Comparison of ENCODE assay signal across 8 cellular contexts in genomic region chr16:89193021-89193575, GRCh38. TPM values are rescaled to one million over a fixed set of nuclear protein-coding genes. Genes with fewer than 3 reads are reported as not detected.
DNase-seq lines count a peak whose midpoint lies in the region; ATAC-seq and TF ChIP-seq lines count a peak whose summit lies in the region.

No MANE protein-coding gene starts in this region.

- no peak for TF ChIP-seq CTCF in AG09309 (IDR thresholded peaks at IDR 0.05; ENCODE audit: control insufficient read depth, insufficient read depth, low read depth, low read length, missing control alignments)
- TF ChIP-seq CTCF in fibroblast of pulmonary artery (IDR thresholded peaks at IDR 0.05; ENCODE audit: low read length, missing control alignments) = no peak
- TF ChIP-seq CTCF in vagina (IDR thresholded peaks at IDR 0.05) = no peak

- intact Hi-C loops in sciatic nerve (cut with DNase I) = no loop called here
- intact Hi-C loops in vagina (cut with DNase I) = no loop called here

- TF ChIP-seq POLR2A in vagina (IDR thresholded peaks at IDR 0.05) = no peak

- peak; percentile 76 for ATAC-seq in sciatic nerve

- peaks cover 10% of the 10 kb centered on the region for H3K4me1 ChIP-seq in vagina

- H3K27ac ChIP-seq in vagina = no peak overlapping the region

- no peaks in the 10 kb centered on the region for H3K9me3 ChIP-seq in vagina

- H3K27me3 ChIP-seq in H7 (ENCODE audit: control insufficient read depth, insufficient read depth, low read length) = peaks cover 16% of the 10 kb centered on the region; the same call in 1 of the 2 replicates
- H3K27me3 ChIP-seq in vagina = no peaks in the 10 kb centered on the region

- H3K36me3 ChIP-seq in H7 (replicated peaks; ENCODE audit: control insufficient read depth, insufficient read depth, low read length) = no peaks in the 10 kb centered on the region
- no peaks in the 10 kb centered on the region for H3K36me3 ChIP-seq in vagina

- H3K4me3 ChIP-seq in AG09309 (ENCODE audit: control insufficient read depth, low read depth, low read length) = no peak overlapping the region; the same call in 1 of the 2 replicates
- peak overlapping the region; percentile 19; the same call in 1 of the 2 replicates for H3K4me3 ChIP-seq in H7 (ENCODE audit: insufficient read depth, low read depth, low read length)
- H3K4me3 ChIP-seq in fibroblast of pulmonary artery (replicated peaks; ENCODE audit: low read depth, low read length) = no peak overlapping the region
- H3K4me3 ChIP-seq in vagina = no peak overlapping the region

- DNase-seq in AG09309 (ENCODE audit: low read depth) (peak; percentile 7), H7 (peak; percentile 99), T-helper 22 cell (ENCODE audit: low read depth) (peak; percentile 44), fibroblast of pulmonary artery (ENCODE audit: low read depth) (peak; percentile 88), sciatic nerve (ENCODE audit: low spot score) (peak; percentile 80), T-helper 9 cell (no peak), retina (no peak), vagina (ENCODE audit: extremely low spot score in 2 of 2) (no peak)

RNA-seq across cellular contexts. Expression of gene SLC22A31, which starts 7.2 kb away (rescaled TPM):
- total RNA-seq in H7 (2014; rRNA removed; shearing (Covaris generic)) = 0.81 and 1.9 TPM in 2 replicates
- total RNA-seq in sciatic nerve (0.98 TPM), vagina (not detected)

RNA-seq across cellular contexts. Expression of gene CDH15, which starts 21.6 kb away (rescaled TPM):
- 0.07 and 0.10 TPM in 2 replicates for total RNA-seq in H7 (2014; rRNA removed; shearing (Covaris generic))
- total RNA-seq in sciatic nerve (1.2 TPM), vagina (not detected)

RNA-seq across cellular contexts. Expression of gene ZNF778, which starts 24.4 kb away (rescaled TPM):
- 10.1 and 12.3 TPM in 2 replicates for total RNA-seq in H7 (2014; rRNA removed; shearing (Covaris generic))
- total RNA-seq in sciatic nerve (9.8 TPM), vagina (6.6 TPM)

Comparison
In these comparisons a context has a peak if more than half of its experiments do, and no peak if none do; other contexts are left out.
1. DNase-seq: peak in AG09309 (single experiment), H7 (single experiment), T-helper 22 cell (single experiment), fibroblast of pulmonary artery (single experiment) and sciatic nerve (single experiment); none in T-helper 9 cell (single experiment), retina (single experiment) and vagina (0 of 2).